Comparison of ENCODE assay signal across 2 cellular contexts in the genomic region with DNA sequence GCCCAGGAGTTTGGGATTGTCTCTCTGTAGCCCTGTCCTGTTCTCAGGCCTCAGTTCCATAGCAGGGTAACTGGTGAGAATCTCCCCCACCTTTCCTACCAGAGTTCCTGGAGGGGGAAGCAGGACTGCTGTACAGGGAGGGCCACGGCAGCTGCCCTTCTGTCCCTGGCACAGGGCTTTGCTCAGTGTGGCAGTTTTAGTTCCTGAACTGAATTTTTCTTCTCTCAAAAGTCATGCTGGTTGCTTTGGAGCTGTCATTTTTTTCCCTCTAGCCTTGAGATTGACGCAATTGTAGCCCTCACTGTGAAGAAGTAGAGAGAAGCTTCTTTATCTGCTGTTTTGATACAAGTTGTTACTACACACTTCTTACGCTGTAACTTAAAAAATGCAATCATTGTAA.
TF ChIP-seq lines count a peak whose summit lies in the region.

No MANE protein-coding gene starts in this region.

TF ChIP-seq in GM23338, 12 proteins besides CTCF, POLR2A, EP300 and RAD21 (continues in another document):
- no peak for TF ChIP-seq EZH2phosphoT487 (IDR thresholded peaks at IDR 0.05; ENCODE audit: unreplicated experiment)
- TF ChIP-seq CREB1 (CRISPR knock-in tag; IDR thresholded peaks at IDR 0.05; ENCODE audit: low read depth): no peak
- no peak for TF ChIP-seq JUNB (IDR thresholded peaks at IDR 0.05; ENCODE audit: unreplicated experiment)
- no peak for TF ChIP-seq STAT1 (IDR thresholded peaks at IDR 0.05; ENCODE audit: unreplicated experiment)
- TF ChIP-seq, protein P1, sequence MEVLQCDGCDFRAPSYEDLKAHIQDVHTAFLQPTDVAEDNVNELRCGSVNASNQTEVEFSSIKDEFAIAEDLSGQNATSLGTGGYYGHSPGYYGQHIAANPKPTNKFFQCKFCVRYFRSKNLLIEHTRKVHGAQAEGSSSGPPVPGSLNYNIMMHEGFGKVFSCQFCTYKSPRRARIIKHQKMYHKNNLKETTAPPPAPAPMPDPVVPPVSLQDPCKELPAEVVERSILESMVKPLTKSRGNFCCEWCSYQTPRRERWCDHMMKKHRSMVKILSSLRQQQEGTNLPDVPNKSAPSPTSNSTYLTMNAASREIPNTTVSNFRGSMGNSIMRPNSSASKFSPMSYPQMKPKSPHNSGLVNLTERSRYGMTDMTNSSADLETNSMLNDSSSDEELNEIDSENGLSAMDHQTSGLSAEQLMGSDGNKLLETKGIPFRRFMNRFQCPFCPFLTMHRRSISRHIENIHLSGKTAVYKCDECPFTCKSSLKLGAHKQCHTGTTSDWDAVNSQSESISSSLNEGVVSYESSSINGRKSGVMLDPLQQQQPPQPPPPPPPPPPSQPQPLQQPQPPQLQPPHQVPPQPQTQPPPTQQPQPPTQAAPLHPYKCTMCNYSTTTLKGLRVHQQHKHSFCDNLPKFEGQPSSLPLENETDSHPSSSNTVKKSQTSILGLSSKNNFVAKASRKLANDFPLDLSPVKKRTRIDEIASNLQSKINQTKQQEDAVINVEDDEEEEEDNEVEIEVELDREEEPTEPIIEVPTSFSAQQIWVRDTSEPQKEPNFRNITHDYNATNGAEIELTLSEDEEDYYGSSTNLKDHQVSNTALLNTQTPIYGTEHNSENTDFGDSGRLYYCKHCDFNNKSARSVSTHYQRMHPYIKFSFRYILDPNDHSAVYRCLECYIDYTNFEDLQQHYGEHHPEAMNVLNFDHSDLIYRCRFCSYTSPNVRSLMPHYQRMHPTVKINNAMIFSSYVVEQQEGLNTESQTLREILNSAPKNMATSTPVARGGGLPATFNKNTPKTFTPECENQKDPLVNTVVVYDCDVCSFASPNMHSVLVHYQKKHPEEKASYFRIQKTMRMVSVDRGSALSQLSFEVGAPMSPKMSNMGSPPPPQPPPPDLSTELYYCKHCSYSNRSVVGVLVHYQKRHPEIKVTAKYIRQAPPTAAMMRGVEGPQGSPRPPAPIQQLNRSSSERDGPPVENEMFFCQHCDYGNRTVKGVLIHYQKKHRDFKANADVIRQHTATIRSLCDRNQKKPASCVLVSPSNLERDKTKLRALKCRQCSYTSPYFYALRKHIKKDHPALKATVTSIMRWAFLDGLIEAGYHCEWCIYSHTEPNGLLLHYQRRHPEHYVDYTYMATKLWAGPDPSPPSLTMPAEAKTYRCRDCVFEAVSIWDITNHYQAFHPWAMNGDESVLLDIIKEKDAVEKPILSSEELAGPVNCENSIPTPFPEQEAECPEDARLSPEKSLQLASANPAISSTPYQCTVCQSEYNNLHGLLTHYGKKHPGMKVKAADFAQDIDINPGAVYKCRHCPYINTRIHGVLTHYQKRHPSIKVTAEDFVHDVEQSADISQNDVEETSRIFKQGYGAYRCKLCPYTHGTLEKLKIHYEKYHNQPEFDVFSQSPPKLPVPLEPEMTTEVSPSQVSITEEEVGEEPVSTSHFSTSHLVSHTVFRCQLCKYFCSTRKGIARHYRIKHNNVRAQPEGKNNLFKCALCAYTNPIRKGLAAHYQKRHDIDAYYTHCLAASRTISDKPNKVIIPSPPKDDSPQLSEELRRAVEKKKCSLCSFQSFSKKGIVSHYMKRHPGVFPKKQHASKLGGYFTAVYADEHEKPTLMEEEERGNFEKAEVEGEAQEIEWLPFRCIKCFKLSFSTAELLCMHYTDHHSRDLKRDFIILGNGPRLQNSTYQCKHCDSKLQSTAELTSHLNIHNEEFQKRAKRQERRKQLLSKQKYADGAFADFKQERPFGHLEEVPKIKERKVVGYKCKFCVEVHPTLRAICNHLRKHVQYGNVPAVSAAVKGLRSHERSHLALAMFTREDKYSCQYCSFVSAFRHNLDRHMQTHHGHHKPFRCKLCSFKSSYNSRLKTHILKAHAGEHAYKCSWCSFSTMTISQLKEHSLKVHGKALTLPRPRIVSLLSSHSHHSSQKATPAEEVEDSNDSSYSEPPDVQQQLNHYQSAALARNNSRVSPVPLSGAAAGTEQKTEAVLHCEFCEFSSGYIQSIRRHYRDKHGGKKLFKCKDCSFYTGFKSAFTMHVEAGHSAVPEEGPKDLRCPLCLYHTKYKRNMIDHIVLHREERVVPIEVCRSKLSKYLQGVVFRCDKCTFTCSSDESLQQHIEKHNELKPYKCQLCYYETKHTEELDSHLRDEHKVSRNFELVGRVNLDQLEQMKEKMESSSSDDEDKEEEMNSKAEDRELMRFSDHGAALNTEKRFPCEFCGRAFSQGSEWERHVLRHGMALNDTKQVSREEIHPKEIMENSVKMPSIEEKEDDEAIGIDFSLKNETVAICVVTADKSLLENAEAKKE (CRISPR knock-in tag; IDR thresholded peaks at IDR 0.05): no peak
- TF ChIP-seq, protein P2, sequence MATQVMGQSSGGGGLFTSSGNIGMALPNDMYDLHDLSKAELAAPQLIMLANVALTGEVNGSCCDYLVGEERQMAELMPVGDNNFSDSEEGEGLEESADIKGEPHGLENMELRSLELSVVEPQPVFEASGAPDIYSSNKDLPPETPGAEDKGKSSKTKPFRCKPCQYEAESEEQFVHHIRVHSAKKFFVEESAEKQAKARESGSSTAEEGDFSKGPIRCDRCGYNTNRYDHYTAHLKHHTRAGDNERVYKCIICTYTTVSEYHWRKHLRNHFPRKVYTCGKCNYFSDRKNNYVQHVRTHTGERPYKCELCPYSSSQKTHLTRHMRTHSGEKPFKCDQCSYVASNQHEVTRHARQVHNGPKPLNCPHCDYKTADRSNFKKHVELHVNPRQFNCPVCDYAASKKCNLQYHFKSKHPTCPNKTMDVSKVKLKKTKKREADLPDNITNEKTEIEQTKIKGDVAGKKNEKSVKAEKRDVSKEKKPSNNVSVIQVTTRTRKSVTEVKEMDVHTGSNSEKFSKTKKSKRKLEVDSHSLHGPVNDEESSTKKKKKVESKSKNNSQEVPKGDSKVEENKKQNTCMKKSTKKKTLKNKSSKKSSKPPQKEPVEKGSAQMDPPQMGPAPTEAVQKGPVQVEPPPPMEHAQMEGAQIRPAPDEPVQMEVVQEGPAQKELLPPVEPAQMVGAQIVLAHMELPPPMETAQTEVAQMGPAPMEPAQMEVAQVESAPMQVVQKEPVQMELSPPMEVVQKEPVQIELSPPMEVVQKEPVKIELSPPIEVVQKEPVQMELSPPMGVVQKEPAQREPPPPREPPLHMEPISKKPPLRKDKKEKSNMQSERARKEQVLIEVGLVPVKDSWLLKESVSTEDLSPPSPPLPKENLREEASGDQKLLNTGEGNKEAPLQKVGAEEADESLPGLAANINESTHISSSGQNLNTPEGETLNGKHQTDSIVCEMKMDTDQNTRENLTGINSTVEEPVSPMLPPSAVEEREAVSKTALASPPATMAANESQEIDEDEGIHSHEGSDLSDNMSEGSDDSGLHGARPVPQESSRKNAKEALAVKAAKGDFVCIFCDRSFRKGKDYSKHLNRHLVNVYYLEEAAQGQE (IDR thresholded peaks at IDR 0.05; ENCODE audit: unreplicated experiment): no peak
- TF ChIP-seq ZNF331 (CRISPR knock-in tag; IDR thresholded peaks at IDR 0.05; ENCODE audit: low read depth): no peak
- no peak for TF ChIP-seq POLR2AphosphoS5 (IDR thresholded peaks at IDR 0.05; ENCODE audit: low read depth)
- no peak for TF ChIP-seq ETS1 (IDR thresholded peaks at IDR 0.05)
- TF ChIP-seq ZNF114 (CRISPR knock-in tag; IDR thresholded peaks at IDR 0.05): no peak

TF ChIP-seq in H1, 55 proteins besides CTCF, POLR2A, EP300 and RAD21:
- TF ChIP-seq HDAC2 (IDR thresholded peaks at IDR 0.05; ENCODE audit: borderline replicate concordance in 1 of 2, low read depth in 2 of 2, low read length in 2 of 2) (no peak), CHD2 (IDR thresholded peaks at IDR 0.05; ENCODE audit: low read length) (no peak)
- TF ChIP-seq, protein P3, sequence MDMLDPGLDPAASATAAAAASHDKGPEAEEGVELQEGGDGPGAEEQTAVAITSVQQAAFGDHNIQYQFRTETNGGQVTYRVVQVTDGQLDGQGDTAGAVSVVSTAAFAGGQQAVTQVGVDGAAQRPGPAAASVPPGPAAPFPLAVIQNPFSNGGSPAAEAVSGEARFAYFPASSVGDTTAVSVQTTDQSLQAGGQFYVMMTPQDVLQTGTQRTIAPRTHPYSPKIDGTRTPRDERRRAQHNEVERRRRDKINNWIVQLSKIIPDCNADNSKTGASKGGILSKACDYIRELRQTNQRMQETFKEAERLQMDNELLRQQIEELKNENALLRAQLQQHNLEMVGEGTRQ (IDR thresholded peaks at IDR 0.05; ENCODE audit: low read length): no peak
